ENCODE assay signal across 25 cellular contexts in the genomic region with DNA sequence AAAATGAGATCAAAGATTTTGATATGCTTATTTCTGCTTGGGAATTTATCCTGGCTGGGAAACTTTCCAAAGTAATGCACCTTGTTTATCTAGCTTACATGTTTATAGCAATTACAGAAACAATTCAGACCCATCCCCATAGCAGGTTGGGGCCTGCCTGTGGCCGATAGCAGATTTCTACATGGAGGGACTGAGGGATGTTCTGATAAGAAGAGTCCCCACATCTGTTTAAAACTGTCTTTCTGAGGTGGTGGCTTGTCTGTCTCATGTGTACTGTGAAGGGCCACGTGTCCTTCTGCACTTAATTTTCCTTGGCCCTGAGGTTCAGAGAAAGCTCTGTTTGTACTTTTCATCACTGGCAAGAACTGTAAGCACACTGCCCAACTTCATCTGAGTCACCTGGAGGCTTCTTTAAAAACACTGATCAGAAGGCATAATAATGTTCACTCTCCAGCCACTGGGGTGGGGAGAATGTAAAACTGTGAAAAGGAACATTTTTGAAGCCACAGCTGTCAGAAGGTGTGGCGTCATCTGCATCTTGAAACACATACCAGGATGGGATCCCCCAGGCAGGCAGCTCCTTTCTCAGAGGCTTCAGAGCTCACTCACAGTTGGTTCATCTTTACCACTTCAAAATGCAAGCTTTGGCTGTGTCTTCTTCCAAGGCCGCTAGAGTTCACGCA.
DNase-seq lines count a peak whose midpoint lies in the region; ATAC-seq and TF ChIP-seq lines count a peak whose summit lies in the region.
"Had no signal": no experiment of that assay in that cellular context is flagged by ENCODE, and none has a peak within 500 bp of the region (broad histone marks: within the 10 kb centered on the region; RNA-seq: fewer than 3 reads in every experiment).

No MANE protein-coding gene starts in this region.

- CTCF ChIA-PET in PC-3 (lab: Charles Lee), result no interaction called here

- no peak for TF ChIP-seq CTCF in RWPE2 (IDR thresholded peaks at IDR 0.05; ENCODE audit: poor library complexity, severe bottlenecking)
- TF ChIP-seq CTCF in glutamatergic neuron (IDR thresholded peaks at IDR 0.05; ENCODE audit: partially characterized antibody, unreplicated experiment), result no peak
- no peak for TF ChIP-seq CTCF in PC-3 (conservative IDR thresholded peaks at IDR 0.05; ENCODE audit: low read depth, low read length)

- H3F3A ChIP-seq in PC-3 (ENCODE audit: low read length, unreplicated experiment), result no peaks in the 10 kb centered on the region

- no peak overlapping the region for H3K4me3 Mint-ChIP-seq in activated T-cell treated with anti-CD3 and anti-CD28 coated beads, Interleukin-2, amount 50 U/mL, for 4 hours
- no peak overlapping the region for H3K4me3 Mint-ChIP-seq in glutamatergic neuron (ENCODE audit: unreplicated experiment)
- H3K4me3 Mint-ChIP-seq in stimulated activated naive CD8-positive, alpha-beta T cell treated with anti-CD3 and anti-CD28 coated beads, Interleukin-15, amount 100 ng/mL, for 72 hours, result no peak overlapping the region
- H3K4me3 Mint-ChIP-seq: dendritic cell treated with granulocyte-macrophage colony-stimulating factor and Interleukin-4, amounts not matched to agents 40 ng/mL and 50 ng/mL, for 4 days; stimulated activated naive CD8-positive, alpha-beta T cell treated with anti-CD3 and anti-CD28 coated beads, Interleukin-15, Interleukin-2, amounts not matched to agents 100 ng/mL and 50 ng/mL, for 24 hours had no signal

- ATAC-seq in activated T-cell treated with anti-CD3 and anti-CD28 coated beads, Interleukin-2, amount 50 U/mL, for 4 hours, result peak; percentile 33 to 34
- ATAC-seq in RWPE2 (ENCODE audit: low read depth), result peak; percentile 60
- ATAC-seq in stimulated activated naive CD8-positive, alpha-beta T cell treated with anti-CD3 and anti-CD28 coated beads, Interleukin-15, amount 100 ng/mL, for 72 hours, result peak; percentile 82
- no peak for ATAC-seq in PC-3
- ATAC-seq: A549 had no signal

- H3K4me1 Mint-ChIP-seq in activated T-cell treated with anti-CD3 and anti-CD28 coated beads, Interleukin-2, amount 50 U/mL, for 4 hours (ENCODE audit: low read depth), result no peaks in the 10 kb centered on the region
- peaks cover 71% of the 10 kb centered on the region for H3K4me1 Mint-ChIP-seq in glutamatergic neuron (ENCODE audit: low read depth, unreplicated experiment)
- no peaks in the 10 kb centered on the region for H3K4me1 Mint-ChIP-seq in stimulated activated naive CD8-positive, alpha-beta T cell treated with anti-CD3 and anti-CD28 coated beads, Interleukin-15, amount 100 ng/mL, for 72 hours

- peak overlapping the region; percentile 66 for H3K27ac Mint-ChIP-seq in glutamatergic neuron (ENCODE audit: unreplicated experiment)
- H3K27ac Mint-ChIP-seq in stimulated activated naive CD8-positive, alpha-beta T cell treated with anti-CD3 and anti-CD28 coated beads, Interleukin-15, amount 100 ng/mL, for 72 hours, result no peak overlapping the region
- H3K27ac Mint-ChIP-seq: dendritic cell treated with granulocyte-macrophage colony-stimulating factor and Interleukin-4, amounts not matched to agents 40 ng/mL and 50 ng/mL, for 4 days; stimulated activated naive CD8-positive, alpha-beta T cell treated with anti-CD3 and anti-CD28 coated beads, Interleukin-15, Interleukin-2, amounts not matched to agents 100 ng/mL and 50 ng/mL, for 24 hours had no signal

- H3K27ac ChIP-seq in RWPE2 (ENCODE audit: poor library complexity, severe bottlenecking) (no peak overlapping the region), PC-3 (ENCODE audit: low read length) (no peak overlapping the region)
- H3K27ac ChIP-seq: A549, BLaER1 had no signal

- no peaks in the 10 kb centered on the region for H3K27me3 ChIP-seq in RWPE2 (ENCODE audit: insufficient read depth, poor library complexity, severe bottlenecking)
- no peaks in the 10 kb centered on the region for H3K27me3 ChIP-seq in PC-3 (ENCODE audit: low read length)
- H3K27me3 ChIP-seq: BLaER1 had no signal

- no peaks in the 10 kb centered on the region for H3K79me2 ChIP-seq in PC-3 (ENCODE audit: low read length)

- H3K36me3 ChIP-seq in RWPE2 (ENCODE audit: low read depth) (peaks cover 9% of the 10 kb centered on the region), PC-3 (ENCODE audit: low read depth, low read length) (no peaks in the 10 kb centered on the region)

- no peaks in the 10 kb centered on the region for H3K9me3 ChIP-seq in RWPE2 (ENCODE audit: severe bottlenecking)
- H3K9me3 ChIP-seq in PC-3 (ENCODE audit: low read length), result no peaks in the 10 kb centered on the region
- H3K9me3 ChIP-seq: A549, BLaER1 had no signal

- H3K4me1 ChIP-seq in RWPE2 (ENCODE audit: insufficient read depth, poor library complexity, severe bottlenecking), result no peaks in the 10 kb centered on the region
- no peaks in the 10 kb centered on the region for H3K4me1 ChIP-seq in PC-3 (ENCODE audit: insufficient read depth, low read length)
- H3K4me1 ChIP-seq: A549, BLaER1 had no signal

- intact Hi-C loops in PC-3 (cut with micrococcal nuclease), result no loop called here

- H3K27me3 Mint-ChIP-seq in activated T-cell treated with anti-CD3 and anti-CD28 coated beads, Interleukin-2, amount 50 U/mL, for 4 hours (ENCODE audit: low read depth), result peaks cover 45% of the 10 kb centered on the region
- peaks cover 48% of the 10 kb centered on the region for H3K27me3 Mint-ChIP-seq in glutamatergic neuron (ENCODE audit: unreplicated experiment)
- H3K27me3 Mint-ChIP-seq in stimulated activated naive CD8-positive, alpha-beta T cell treated with anti-CD3 and anti-CD28 coated beads, Interleukin-15, amount 100 ng/mL, for 72 hours, result peaks cover 31% of the 10 kb centered on the region

- H4K20me1 ChIP-seq in PC-3 (ENCODE audit: low read length), result no peaks in the 10 kb centered on the region
- H4K20me1 ChIP-seq: BLaER1 had no signal

- BruUV-seq in PC-3 (replicated peaks; lab: Mats Ljungman, UMichigan), result no TSS peak

- H3K4me2 ChIP-seq in PC-3 (ENCODE audit: low read length), result no peak overlapping the region
- H3K4me2 ChIP-seq: A549, BLaER1, smooth muscle cell had no signal

- no peaks in the 10 kb centered on the region for H3K9me2 ChIP-seq in PC-3 (replicated peaks; ENCODE audit: low read length)

- no peak overlapping the region for H3K9ac ChIP-seq in PC-3 (ENCODE audit: low read length)
- H3K9ac ChIP-seq: BLaER1 had no signal

- H3K9me3 Mint-ChIP-seq in activated T-cell treated with anti-CD3 and anti-CD28 coated beads, Interleukin-2, amount 50 U/mL, for 4 hours, result no peaks in the 10 kb centered on the region
- H3K9me3 Mint-ChIP-seq in glutamatergic neuron (ENCODE audit: unreplicated experiment), result peaks cover 64% of the 10 kb centered on the region
- no peaks in the 10 kb centered on the region for H3K9me3 Mint-ChIP-seq in stimulated activated naive CD8-positive, alpha-beta T cell treated with anti-CD3 and anti-CD28 coated beads, Interleukin-15, amount 100 ng/mL, for 72 hours
- H3K9me3 Mint-ChIP-seq: dendritic cell treated with granulocyte-macrophage colony-stimulating factor and Interleukin-4, amounts not matched to agents 40 ng/mL and 50 ng/mL, for 4 days; stimulated activated naive CD8-positive, alpha-beta T cell treated with anti-CD3 and anti-CD28 coated beads, Interleukin-15, Interleukin-2, amounts not matched to agents 100 ng/mL and 50 ng/mL, for 24 hours had no signal

- no peak for DNase-seq in activated T-cell treated with anti-CD3 and anti-CD28 coated beads, Interleukin-2, amount 50 U/mL, for 4 hours
- no peak for DNase-seq in activated T-cell treated with anti-CD3 and anti-CD28 coated beads, Interleukin-2, amount 50 U/mL, for 1 hour
- DNase-seq in RWPE2 (ENCODE audit: low spot score) (no peak), glutamatergic neuron (no peak), iPS-NIHi7 (ENCODE audit: extremely low spot score) (no peak), PC-3 (no peak), NCI-H748 treated with DMSO at 0.1 percent for 48 hours (lab: John Stamatoyannopoulos, UW) (no peak)
- peak in 1 of 2 donors; percentile 27 for DNase-seq in stimulated activated naive CD8-positive, alpha-beta T cell treated with anti-CD3 and anti-CD28 coated beads, Interleukin-15, amount 100 ng/mL, for 72 hours
- DNase-seq: activated CD4-positive, CD25-positive, alpha-beta regulatory T cell treated with anti-CD3 and anti-CD28 coated beads, Interleukin-2, amount 50 U/mL, for 72 hours; Calu3; EL; H7; hippocampal formation; NCI-H1105; NCI-H2029; NCI-H2227 treated with DMSO at 0.1 percent for 48 hours; NCI-H82; SHP77; stimulated activated CD4-positive, alpha-beta T cell treated with anti-CD3 and anti-CD28 coated beads, Interleukin-4, amount 100 ng/mL, for 1 hour; trophoblast cell had no signal

- POLR2A ChIA-PET in PC-3 (lab: Charles Lee; ENCODE audit: unreplicated experiment), result no interaction called here

- no peak overlapping the region for H2AFZ ChIP-seq in PC-3 (ENCODE audit: low read length)

- no peaks in the 10 kb centered on the region for H3K36me3 Mint-ChIP-seq in activated T-cell treated with anti-CD3 and anti-CD28 coated beads, Interleukin-2, amount 50 U/mL, for 4 hours (ENCODE audit: insufficient read depth)
- peaks cover 16% of the 10 kb centered on the region for H3K36me3 Mint-ChIP-seq in glutamatergic neuron (ENCODE audit: unreplicated experiment)

- H3K4me3 ChIP-seq in RWPE2 (ENCODE audit: severe bottlenecking) (no peak overlapping the region), PC-3 (ENCODE audit: low read length) (no peak overlapping the region)
- H3K4me3 ChIP-seq: A549, BLaER1, smooth muscle cell had no signal
